Comparison of ENCODE assay signal across 18 cellular contexts in genomic region chr2:232394431-232394830, GRCh38. TPM values are rescaled to one million over a fixed set of nuclear protein-coding genes. Genes with fewer than 3 reads are reported as not detected.
"Had no signal": no experiment of that assay in that cellular context is flagged by ENCODE, and none has a peak within 500 bp of the region (broad histone marks: within the 10 kb centered on the region; RNA-seq: fewer than 3 reads in every experiment).

No MANE protein-coding gene starts in this region.

RNA-seq across cellular contexts. Expression of gene ALPG, which starts 12.2 kb away (rescaled TPM):
- total RNA-seq: activated naive CD4-positive, alpha-beta T cell treated with anti-CD3 and anti-CD28 coated beads for 36 hours; activated naive CD4-positive, alpha-beta T cell treated with anti-CD3 and anti-CD28 coated beads, Interleukin-2, amount 50 U/mL, for 72 hours; activated naive CD8-positive, alpha-beta T cell treated with anti-CD3 and anti-CD28 coated beads for 36 hours; activated naive CD8-positive, alpha-beta T cell treated with anti-CD3 and anti-CD28 coated beads, Interleukin-2, amount 10 ng/mL, durations not matched to agents 7 days and 5 days; activated T-cell treated with anti-CD3 and anti-CD28 coated beads, Interleukin-2, amount 50 U/mL, for 4 hours; activated T-cell treated with anti-CD3 and anti-CD28 coated beads, Interleukin-2, amount 50 U/mL, for 72 hours; activated T-helper 1 cell treated with anti-CD3 and anti-CD28 coated beads, Interleukin-12 subunit alpha, Interleukin-12 subunit beta, Interleukin-2, Interleukin-4 antibody, amounts not matched to agents 30 ng/mL and 10 ng/mL and 1 ng/mL, durations not matched to agents 14 hours and 24 hours and 36 hours; activated T-helper 17 cell treated with anti-CD3 and anti-CD28 coated beads, Interleukin-2, amount 50 U/mL, for 72 hours; activated T-helper 2 cell treated with anti-CD3 and anti-CD28 coated beads, Interferon-gamma antibody, Interleukin-2, Interleukin-4, amounts not matched to agents 10 μg/mL and 5 μg/mL and 100 μg/mL, durations not matched to agents 14 hours and 24 hours and 36 hours; adrenal gland; ascending aorta; body of pancreas; breast epithelium; bronchial epithelial cell; cardiac muscle cell; cardiac septum; cerebellum had no signal
- polyA plus RNA-seq: adipose tissue, adrenal gland, cardiac muscle cell had no signal

RNA-seq across cellular contexts. Expression of gene ALPP, which starts 15.9 kb away (rescaled TPM):
- total RNA-seq: activated naive CD4-positive, alpha-beta T cell treated with anti-CD3 and anti-CD28 coated beads for 36 hours; activated naive CD8-positive, alpha-beta T cell treated with anti-CD3 and anti-CD28 coated beads for 36 hours; activated naive CD8-positive, alpha-beta T cell treated with anti-CD3 and anti-CD28 coated beads, Interleukin-2, amount 10 ng/mL, durations not matched to agents 7 days and 5 days; activated T-cell treated with anti-CD3 and anti-CD28 coated beads, Interleukin-2, amount 50 U/mL, for 4 hours; activated T-cell treated with anti-CD3 and anti-CD28 coated beads, Interleukin-2, amount 50 U/mL, for 72 hours; activated T-helper 1 cell treated with anti-CD3 and anti-CD28 coated beads, Interleukin-12 subunit alpha, Interleukin-12 subunit beta, Interleukin-2, Interleukin-4 antibody, amounts not matched to agents 30 ng/mL and 10 ng/mL and 1 ng/mL, durations not matched to agents 14 hours and 24 hours and 36 hours; activated T-helper 2 cell treated with anti-CD3 and anti-CD28 coated beads, Interferon-gamma antibody, Interleukin-2, Interleukin-4, amounts not matched to agents 10 μg/mL and 5 μg/mL and 100 μg/mL, durations not matched to agents 14 hours and 24 hours and 36 hours; adrenal gland; ascending aorta; breast epithelium; bronchial epithelial cell; cardiac muscle cell; cardiac septum; cerebellum had no signal
- polyA plus RNA-seq: adipose tissue, adrenal gland, cardiac muscle cell had no signal
